12 cellular contexts compared by ENCODE assay signal in the genomic region with DNA sequence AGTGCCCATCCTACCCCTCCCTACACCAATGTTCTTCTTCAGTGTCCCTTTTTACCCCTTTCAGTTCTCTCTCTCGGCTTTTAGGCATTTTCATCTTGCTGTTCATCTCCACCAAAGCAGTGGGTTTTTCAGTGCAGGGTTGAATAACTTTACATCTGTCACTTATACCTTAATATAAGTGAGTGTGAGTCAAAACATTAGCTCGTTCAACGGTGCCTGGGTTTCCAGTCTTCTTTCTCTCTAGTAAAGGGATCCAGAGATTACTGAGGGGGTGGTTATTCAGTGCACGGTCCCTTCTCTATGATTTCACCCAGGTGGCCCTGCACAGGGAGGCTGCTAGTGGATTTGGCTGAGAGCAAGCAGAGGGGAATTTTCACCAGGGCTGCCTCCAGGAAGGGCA.
"Had no signal": no experiment of that assay in that cellular context is flagged by ENCODE, and none has a peak within 500 bp of the region (broad histone marks: within the 10 kb centered on the region; RNA-seq: fewer than 3 reads in every experiment).

No MANE protein-coding gene starts in this region.

- ATAC-seq: foreskin keratinocyte; heart left ventricle; left colon; mucosa of descending colon; naive thymus-derived CD8-positive, alpha-beta T cell had no signal

- DNase-seq: activated CD4-positive, alpha-beta memory T cell treated with anti-CD3 and anti-CD28 coated beads, Interleukin-2, amount 10 ng/mL, durations not matched to agents 7 days and 5 days; activated CD4-positive, alpha-beta T cell treated with anti-CD3 and anti-CD28 coated beads for 1 hour; activated CD8-positive, alpha-beta memory T cell treated with anti-CD3 and anti-CD28 coated beads, Interleukin-2, amount 50 U/mL, for 4 hours; activated naive CD4-positive, alpha-beta T cell treated with Interleukin-2 at 50 U/mL for 16 hours; esophagus squamous epithelium; foreskin keratinocyte; heart left ventricle; left colon; mucosa of descending colon; naive thymus-derived CD8-positive, alpha-beta T cell; thyroid gland had no signal

- H3K27ac Mint-ChIP-seq: activated CD4-positive, alpha-beta memory T cell treated with anti-CD3 and anti-CD28 coated beads, Interleukin-2, amount 10 ng/mL, durations not matched to agents 7 days and 5 days; activated T-helper 1 cell treated with anti-CD3 and anti-CD28 coated beads, Interleukin-12 subunit alpha, Interleukin-12 subunit beta, Interleukin-2, Interleukin-4 antibody, amounts not matched to agents 30 ng/mL and 10 ng/mL and 1 ng/mL, durations not matched to agents 14 hours and 24 hours and 36 hours; naive thymus-derived CD8-positive, alpha-beta T cell had no signal

- H3K9me3 Mint-ChIP-seq: activated CD4-positive, alpha-beta memory T cell treated with anti-CD3 and anti-CD28 coated beads, Interleukin-2, amount 10 ng/mL, durations not matched to agents 7 days and 5 days; activated T-helper 1 cell treated with anti-CD3 and anti-CD28 coated beads, Interleukin-12 subunit alpha, Interleukin-12 subunit beta, Interleukin-2, Interleukin-4 antibody, amounts not matched to agents 30 ng/mL and 10 ng/mL and 1 ng/mL, durations not matched to agents 14 hours and 24 hours and 36 hours; naive thymus-derived CD8-positive, alpha-beta T cell had no signal

- H3K27me3 Mint-ChIP-seq: activated CD4-positive, alpha-beta memory T cell treated with anti-CD3 and anti-CD28 coated beads, Interleukin-2, amount 10 ng/mL, durations not matched to agents 7 days and 5 days had no signal

- H3K4me3 Mint-ChIP-seq: activated CD4-positive, alpha-beta memory T cell treated with anti-CD3 and anti-CD28 coated beads, Interleukin-2, amount 10 ng/mL, durations not matched to agents 7 days and 5 days; activated T-helper 1 cell treated with anti-CD3 and anti-CD28 coated beads, Interleukin-12 subunit alpha, Interleukin-12 subunit beta, Interleukin-2, Interleukin-4 antibody, amounts not matched to agents 30 ng/mL and 10 ng/mL and 1 ng/mL, durations not matched to agents 14 hours and 24 hours and 36 hours; naive thymus-derived CD8-positive, alpha-beta T cell had no signal

- H3K36me3 Mint-ChIP-seq: naive thymus-derived CD8-positive, alpha-beta T cell had no signal
